ENCODE assay signal across 9 cellular contexts in the genomic region with DNA sequence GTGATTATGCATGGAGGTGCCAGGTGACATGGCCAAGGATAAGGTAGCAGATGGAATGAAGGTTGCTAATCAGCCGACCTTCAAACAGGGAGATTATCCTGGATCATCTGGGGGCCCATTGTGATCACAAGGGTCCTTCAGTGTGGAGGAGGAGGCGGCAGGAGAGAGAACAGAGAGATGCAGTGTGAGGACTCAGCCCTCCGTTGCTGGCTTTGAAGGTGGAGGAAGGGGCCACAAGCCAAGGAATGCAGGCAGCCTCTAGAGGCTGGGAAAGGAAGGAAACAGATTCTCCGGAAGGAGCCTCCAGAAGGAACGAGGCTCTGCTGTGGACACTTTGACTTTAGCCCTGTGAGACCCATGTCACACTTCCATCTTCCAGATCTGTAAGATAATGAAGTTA. TPM values are rescaled to one million over a fixed set of nuclear protein-coding genes. Genes with fewer than 3 reads are reported as not detected.
DNase-seq lines count a peak whose midpoint lies in the region; ATAC-seq and TF ChIP-seq lines count a peak whose summit lies in the region.
"Had no signal": no experiment of that assay in that cellular context is flagged by ENCODE, and none has a peak within 500 bp of the region (broad histone marks: within the 10 kb centered on the region; RNA-seq: fewer than 3 reads in every experiment).

No MANE protein-coding gene starts in this region.

- no peak overlapping the region for H2AFZ ChIP-seq in SU-DHL-6 (ENCODE audit: low read depth, low read length, severe bottlenecking)

- H4K20me1 ChIP-seq in SU-DHL-6 (ENCODE audit: low read depth, low read length), result no peaks in the 10 kb centered on the region

- no peaks in the 10 kb centered on the region for H3K9me3 ChIP-seq in breast epithelium
- no peaks in the 10 kb centered on the region for H3K9me3 ChIP-seq in SU-DHL-6 (ENCODE audit: insufficient read depth, low read length)
- H3K9me3 ChIP-seq in thyroid gland, result no peaks in the 10 kb centered on the region

- H3K9me3 Mint-ChIP-seq in MCF 10A (ENCODE audit: unreplicated experiment) (peaks cover 8% of the 10 kb centered on the region), endothelial cell (ENCODE audit: unreplicated experiment) (no peaks in the 10 kb centered on the region)

- H3K27me3 ChIP-seq in breast epithelium (no peaks in the 10 kb centered on the region), SU-DHL-6 (ENCODE audit: low read length) (no peaks in the 10 kb centered on the region), thyroid gland (no peaks in the 10 kb centered on the region)

- POLR2A ChIA-PET in MCF 10A (lab: Yijun Ruan, JAX), result no interaction called here

- H3K36me3 ChIP-seq in breast epithelium, result no peaks in the 10 kb centered on the region
- no peaks in the 10 kb centered on the region for H3K36me3 ChIP-seq in SU-DHL-6 (ENCODE audit: low read length)
- no peaks in the 10 kb centered on the region for H3K36me3 ChIP-seq in thyroid gland

- peak overlapping the region; percentile 68 for H3K4me2 ChIP-seq in SU-DHL-6 (ENCODE audit: low read depth, low read length, poor library complexity, severe bottlenecking)

- H3K4me3 ChIP-seq in breast epithelium (no peak overlapping the region), SU-DHL-6 (ENCODE audit: insufficient read depth, low read length, poor library complexity, severe bottlenecking) (peak overlapping the region; percentile 58), thyroid gland (replicated peaks in 1 of 3) (no peak overlapping the region)

- intact Hi-C loops in breast epithelium (cut with DNase I; ENCODE audit: low total_unique reads) (no loop called here), MCF 10A (cut with micrococcal nuclease) (no loop called here), thyroid gland (cut with DNase I) (no loop called here)

- ATAC-seq in GM19397 (IDR thresholded peaks at IDR 0.05; ENCODE audit: unreplicated experiment), result no peak

- H3K27ac ChIP-seq in breast epithelium (peak overlapping the region; percentile 82 to 90), SU-DHL-6 (ENCODE audit: low read depth, low read length) (peak overlapping the region; percentile 89), thyroid gland (peak overlapping the region; percentile 77 to 94 (median 85))

- TF ChIP-seq CTCF in breast epithelium (IDR thresholded peaks at IDR 0.05) (no peak), MCF 10A (IDR thresholded peaks at IDR 0.05; ENCODE audit: unreplicated experiment) (no peak), SU-DHL-6 (IDR thresholded peaks at IDR 0.05; ENCODE audit: insufficient read depth, low read length, poor library complexity, severe bottlenecking) (no peak), endothelial cell (IDR thresholded peaks at IDR 0.05; ENCODE audit: unreplicated experiment) (no peak), thyroid gland (IDR thresholded peaks at IDR 0.05) (no peak)

- no peak for TF ChIP-seq POLR2A in breast epithelium (IDR thresholded peaks at IDR 0.05)
- no peak for TF ChIP-seq POLR2A in thyroid gland (IDR thresholded peaks at IDR 0.05)

- peaks cover 11% of the 10 kb centered on the region for H3F3A ChIP-seq in SU-DHL-6 (ENCODE audit: insufficient read depth)

- BruUV-seq in MCF 10A (replicated peaks; lab: Mats Ljungman, UMichigan), result no TSS peak

- H3K4me1 ChIP-seq in breast epithelium (no peaks in the 10 kb centered on the region), thyroid gland (peaks cover 18 to 32% of the 10 kb centered on the region in 2 donors)

- H3K27me3 Mint-ChIP-seq in MCF 10A (ENCODE audit: insufficient read depth, unreplicated experiment) (no peaks in the 10 kb centered on the region), endothelial cell (ENCODE audit: unreplicated experiment) (peaks cover 7% of the 10 kb centered on the region)

- 80 to 81% methylated on average over 5 of the region's 5 CpGs for WGBS in thyroid gland, 2 donors

- no peaks in the 10 kb centered on the region for H3K9me2 ChIP-seq in SU-DHL-6 (replicated peaks; ENCODE audit: insufficient read depth, low read length)

- H3K36me3 Mint-ChIP-seq in MCF 10A (ENCODE audit: insufficient read depth, unreplicated experiment) (no peaks in the 10 kb centered on the region), endothelial cell (ENCODE audit: low read depth, unreplicated experiment) (peaks cover 3% of the 10 kb centered on the region)

- H3K79me2 ChIP-seq in SU-DHL-6 (ENCODE audit: insufficient read depth, low read length), result no peaks in the 10 kb centered on the region

- H3K4me3 Mint-ChIP-seq in MCF 10A (ENCODE audit: unreplicated experiment), result no peak overlapping the region
- H3K4me3 Mint-ChIP-seq in endothelial cell (ENCODE audit: unreplicated experiment), result no peak overlapping the region

- peak overlapping the region; percentile 63 for H3K9ac ChIP-seq in SU-DHL-6 (ENCODE audit: low read length)

- H3K4me1 Mint-ChIP-seq in MCF 10A (ENCODE audit: insufficient read depth, unreplicated experiment) (peaks cover 11% of the 10 kb centered on the region), endothelial cell (ENCODE audit: unreplicated experiment) (peaks cover 33% of the 10 kb centered on the region)

- no peak overlapping the region for H3K27ac Mint-ChIP-seq in MCF 10A (ENCODE audit: low read depth, unreplicated experiment)
- H3K27ac Mint-ChIP-seq in endothelial cell (ENCODE audit: unreplicated experiment), result peak overlapping the region; percentile 2

- CTCF ChIA-PET in MCF 10A (lab: Yijun Ruan, JAX), result interaction anchor here (1.3 kb wide), 1 partner anchor 26 kb away, joined by 3 read pairs; no protein-coding TSS in a partner anchor

- DNase-seq in breast epithelium (ENCODE audit: low spot score in 2 of 2) (no peak), MCF 10A (ENCODE audit: unreplicated experiment) (no peak), endothelial cell (ENCODE audit: low spot score) (no peak), thyroid gland (no peak), DMS 273 (lab: John Stamatoyannopoulos, UW; ENCODE audit: unreplicated experiment) (no peak), CD1c-positive myeloid dendritic cell (ENCODE audit: extremely low spot score) (no peak)
- DNase-seq: cortex of kidney had no signal

RNA-seq across cellular contexts. Expression of a gene that starts 27.4 kb away (rescaled TPM):
- total RNA-seq in breast epithelium (10 to 100 TPM in 2 of 3 donors, 1 to 10 TPM in 1; 7.7 to 32.1 (median 19.7) TPM), MCF 10A (2022) (17.5 and 23.9 TPM in 2 replicates), endothelial cell (ENCODE audit: unreplicated experiment) (27.3 TPM), thyroid gland (10 to 100 TPM; 18.3 to 34.7 (median 24.9) TPM)

RNA-seq across cellular contexts. Expression of a gene that starts 58.9 kb away (rescaled TPM):
- 10 to 100 TPM in 2 of 3 donors, 1 to 10 TPM in 1; 8.8 to 13.1 (median 11.9) TPM for total RNA-seq in breast epithelium
- total RNA-seq in MCF 10A (2022), result 15.8 and 17.1 TPM in 2 replicates
- total RNA-seq in endothelial cell (ENCODE audit: unreplicated experiment), result 9.9 TPM
- total RNA-seq in thyroid gland, result 10 to 100 TPM in 2 of 4 donors, 1 to 10 TPM in 2; 5.3 to 17.2 (median 9.4) TPM

RNA-seq across cellular contexts. Expression of a gene that starts 59.9 kb away (rescaled TPM):
- total RNA-seq in breast epithelium (10 to 100 TPM; 27.2 to 43.9 (median 33.1) TPM), MCF 10A (2022) (11.1 and 15.5 TPM in 2 replicates), endothelial cell (ENCODE audit: unreplicated experiment) (8.5 TPM), thyroid gland (10 to 100 TPM; 21.9 to 42.0 (median 30.8) TPM)
